22 cellular contexts compared by ENCODE assay signal in the genomic region with DNA sequence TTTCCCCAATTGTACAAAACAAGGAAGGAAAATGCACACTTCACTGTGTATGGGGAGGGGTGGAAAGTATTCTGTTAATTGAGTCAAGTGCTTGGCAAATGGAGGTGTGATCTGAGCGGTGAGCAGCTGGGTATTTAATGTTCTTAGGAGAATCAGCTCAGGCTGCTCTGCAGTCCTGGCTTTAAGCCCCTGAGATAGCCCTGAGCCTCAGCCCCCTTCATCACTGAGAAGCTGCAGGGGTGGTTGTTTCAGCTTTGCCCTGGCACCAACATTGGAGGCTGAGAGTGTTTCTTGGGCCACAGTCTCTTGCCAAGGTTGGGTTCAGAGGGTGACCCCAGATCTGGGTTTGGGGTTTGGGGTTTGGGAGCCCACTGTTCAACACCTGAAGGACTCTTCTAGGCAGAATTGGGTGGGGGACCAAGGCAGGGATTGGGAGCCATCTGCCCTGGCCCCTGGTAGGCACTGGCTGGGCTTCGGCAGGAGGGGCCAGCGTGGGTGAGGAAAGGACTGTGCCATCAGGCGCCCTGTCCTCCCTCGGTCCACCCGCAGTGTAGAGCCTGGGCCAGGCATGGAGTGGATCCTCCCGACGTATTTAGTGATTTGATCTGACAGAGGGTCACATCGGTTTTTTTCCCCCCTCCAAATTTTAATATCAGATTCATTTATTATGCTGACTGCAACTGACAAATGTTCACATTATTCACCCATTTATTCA.
DNase-seq lines count a peak whose midpoint lies in the region; ATAC-seq and TF ChIP-seq lines count a peak whose summit lies in the region.
"Had no signal": no experiment of that assay in that cellular context is flagged by ENCODE, and none has a peak within 500 bp of the region (broad histone marks: within the 10 kb centered on the region; RNA-seq: fewer than 3 reads in every experiment).

No MANE protein-coding gene starts in this region.

- peaks cover 0 to 9% (median 6%) of the 10 kb centered on the region in 5 donors for H3K27me3 Mint-ChIP-seq in naive thymus-derived CD4-positive, alpha-beta T cell
- H3K27me3 Mint-ChIP-seq: CD4-positive, CD25-positive, alpha-beta regulatory T cell had no signal

- H3K27ac Mint-ChIP-seq in naive thymus-derived CD4-positive, alpha-beta T cell = no peak overlapping the region
- H3K27ac Mint-ChIP-seq: CD4-positive, CD25-positive, alpha-beta regulatory T cell had no signal

- CTCF ChIA-PET in HEK293 (lab: Yijun Ruan, JAX) = interaction anchor here (0.6 to 0.7 kb wide), 2 partner anchors 197 to 257 kb away, joined by 3 to 4 read pairs; no protein-coding TSS in a partner anchor
- CTCF ChIA-PET in naive thymus-derived CD4-positive, alpha-beta T cell (lab: Charles Lee) = no interaction called here

- TF ChIP-seq POLR2A in heart left ventricle (IDR thresholded peaks at IDR 0.05) = no peak

- H3K9me3 Mint-ChIP-seq in naive thymus-derived CD4-positive, alpha-beta T cell = peaks cover 0 to 8% (median 0%) of the 10 kb centered on the region in 11 donors

- no peak for TF ChIP-seq CTCF in heart left ventricle (IDR thresholded peaks at IDR 0.05)
- no peak for TF ChIP-seq CTCF in HEK293 (tag by site-specific recombination; IDR thresholded peaks at IDR 0.05)

- H3K4me1 ChIP-seq in heart left ventricle (no peaks in the 10 kb centered on the region), HEK293 (ENCODE audit: control insufficient read depth, insufficient read depth, low read length) (peaks cover 7% of the 10 kb centered on the region; the same call in 1 of the 2 replicates)
- no peaks in the 10 kb centered on the region for H3K4me1 ChIP-seq in naive thymus-derived CD4-positive, alpha-beta T cell (ENCODE audit: control insufficient read depth in 2 of 2, insufficient read depth in 2 of 2, low read length in 2 of 2)
- H3K4me1 ChIP-seq: BLaER1 had no signal

- H3K9me3 ChIP-seq in heart left ventricle = no peaks in the 10 kb centered on the region
- H3K9me3 ChIP-seq in HEK293 (ENCODE audit: control insufficient read depth, insufficient read depth, low read depth, low read length) = peaks cover 4% of the 10 kb centered on the region
- no peaks in the 10 kb centered on the region for H3K9me3 ChIP-seq in naive thymus-derived CD4-positive, alpha-beta T cell (ENCODE audit: control insufficient read depth in 2 of 3, low read length in 3 of 3)
- H3K9me3 ChIP-seq: BLaER1 had no signal

- H3K27me3 ChIP-seq in heart left ventricle = peaks cover 0 to 7% (median 0%) of the 10 kb centered on the region in 9 donors
- no peaks in the 10 kb centered on the region for H3K27me3 ChIP-seq in naive thymus-derived CD4-positive, alpha-beta T cell (ENCODE audit: control insufficient read depth in 2 of 2, insufficient read depth in 2 of 2, low read length in 2 of 2)
- H3K27me3 ChIP-seq: BLaER1 had no signal

- no peaks in the 10 kb centered on the region for H3K4me1 Mint-ChIP-seq in naive thymus-derived CD4-positive, alpha-beta T cell
- H3K4me1 Mint-ChIP-seq: CD4-positive, CD25-positive, alpha-beta regulatory T cell had no signal

- H3K4me3 ChIP-seq in heart left ventricle = no peak overlapping the region
- no peak overlapping the region for H3K4me3 ChIP-seq in HEK293 (ENCODE audit: low read depth, low read length)
- H3K4me3 ChIP-seq in naive thymus-derived CD4-positive, alpha-beta T cell (ENCODE audit: low read length) = no peak overlapping the region
- H3K4me3 ChIP-seq: BLaER1, GM12878, SK-N-MC had no signal

- H3K36me3 ChIP-seq in heart left ventricle = no peaks in the 10 kb centered on the region
- H3K36me3 ChIP-seq in HEK293 (ENCODE audit: control insufficient read depth in 2 of 2, insufficient read depth in 1 of 2, low read length in 2 of 2) = no peaks in the 10 kb centered on the region
- H3K36me3 ChIP-seq in naive thymus-derived CD4-positive, alpha-beta T cell (ENCODE audit: control insufficient read depth in 2 of 3, insufficient read depth in 3 of 3, low read length in 3 of 3) = no peaks in the 10 kb centered on the region
- H3K36me3 ChIP-seq: BLaER1 had no signal

- H3K27ac ChIP-seq in heart left ventricle (no peak overlapping the region), HEK293 (ENCODE audit: extremely low read depth, low read depth, low read length) (no peak overlapping the region), cingulate gyrus (ENCODE audit: low read depth, low read length) (peak overlapping the region; percentile 14), temporal lobe (ENCODE audit: low read depth, low read length) (peak overlapping the region; percentile 36)
- no peak overlapping the region for H3K27ac ChIP-seq in naive thymus-derived CD4-positive, alpha-beta T cell (ENCODE audit: low read depth, low read length)
- H3K27ac ChIP-seq: BLaER1, SK-N-MC had no signal

- WGBS in heart left ventricle, 4 donors = 75 to 83% (median 78%) methylated on average over 9 of the region's 9 CpGs

- no peaks in the 10 kb centered on the region for H3K36me3 Mint-ChIP-seq in naive thymus-derived CD4-positive, alpha-beta T cell
- H3K36me3 Mint-ChIP-seq: CD4-positive, CD25-positive, alpha-beta regulatory T cell had no signal

- ATAC-seq in Right ventricle myocardium inferior (peak; percentile 56), heart left ventricle (no peak), HG03469 (IDR thresholded peaks at IDR 0.05; ENCODE audit: unreplicated experiment) (no peak)
- no peak for ATAC-seq in naive thymus-derived CD4-positive, alpha-beta T cell
- ATAC-seq: GM12878 had no signal

- DNase-seq in Right ventricle myocardium inferior (ENCODE audit: missing footprints) (no peak), heart left ventricle (no peak), SIG-M5 (lab: John Stamatoyannopoulos, UW) (no peak)
- DNase-seq in naive thymus-derived CD4-positive, alpha-beta T cell = no peak
- DNase-seq: CD4-positive, CD25-positive, alpha-beta regulatory T cell; GDM1; NCI-H1092; NCI-H1436 treated with DMSO at 0.1 percent for 48 hours; NCI-H187 treated with DMSO at 0.1 percent for 48 hours; NCI-H2171 treated with DMSO at 0.1 percent for 48 hours; NCI-H345; NCI-H524; NCI-H748 treated with DMSO at 0.1 percent for 48 hours; RPMI8226; SHP77 treated with DMSO at 0.1 percent for 48 hours had no signal

- POLR2A ChIA-PET in HEK293 (lab: Yijun Ruan, JAX) = interaction anchor here (1.2 kb wide), 1 partner anchor 77 kb away, joined by 5 read pairs; no protein-coding TSS in a partner anchor
- POLR2A ChIA-PET in naive thymus-derived CD4-positive, alpha-beta T cell (lab: Charles Lee) = no interaction called here

- no peak overlapping the region for H3K4me3 Mint-ChIP-seq in naive thymus-derived CD4-positive, alpha-beta T cell
- H3K4me3 Mint-ChIP-seq: CD4-positive, CD25-positive, alpha-beta regulatory T cell had no signal

- intact Hi-C loops in Right ventricle myocardium inferior (cut with DNase I) = no loop called here
- intact Hi-C loops in heart left ventricle (cut with DNase I) = no loop called here
- intact Hi-C loops in naive thymus-derived CD4-positive, alpha-beta T cell (cut with micrococcal nuclease) = no loop called here

TF ChIP-seq in HEK293, 187 proteins besides CTCF, POLR2A, EP300 and RAD21:
- TF ChIP-seq ZNF768 (tag by site-specific recombination; IDR thresholded peaks at IDR 0.05) (no peak), ZNF37A (tag by site-specific recombination; IDR thresholded peaks at IDR 0.05) (no peak), ZNF416 (tag by site-specific recombination; IDR thresholded peaks at IDR 0.05) (no peak), ZNF341 (tag by site-specific recombination; IDR thresholded peaks at IDR 0.05; ENCODE audit: low read depth) (peak; percentile 62), KLF1 (tag by site-specific recombination; IDR thresholded peaks at IDR 0.05) (no peak), SETDB1 (IDR thresholded peaks at IDR 0.05; ENCODE audit: insufficient read length, low read length) (no peak), SCRT2 (tag by site-specific recombination; IDR thresholded peaks at IDR 0.05) (no peak), HOXC10 (CRISPR knock-in tag; IDR thresholded peaks at IDR 0.05) (no peak)
- TF ChIP-seq, protein P1, sequence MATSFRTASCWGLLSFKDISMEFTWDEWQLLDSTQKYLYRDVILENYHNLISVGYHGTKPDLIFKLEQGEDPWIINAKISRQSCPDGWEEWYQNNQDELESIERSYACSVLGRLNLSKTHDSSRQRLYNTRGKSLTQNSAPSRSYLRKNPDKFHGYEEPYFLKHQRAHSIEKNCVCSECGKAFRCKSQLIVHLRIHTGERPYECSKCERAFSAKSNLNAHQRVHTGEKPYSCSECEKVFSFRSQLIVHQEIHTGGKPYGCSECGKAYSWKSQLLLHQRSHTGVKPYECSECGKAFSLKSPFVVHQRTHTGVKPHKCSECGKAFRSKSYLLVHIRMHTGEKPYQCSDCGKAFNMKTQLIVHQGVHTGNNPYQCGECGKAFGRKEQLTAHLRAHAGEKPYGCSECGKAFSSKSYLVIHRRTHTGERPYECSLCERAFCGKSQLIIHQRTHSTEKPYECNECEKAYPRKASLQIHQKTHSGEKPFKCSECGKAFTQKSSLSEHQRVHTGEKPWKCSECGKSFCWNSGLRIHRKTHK (tag by site-specific recombination; IDR thresholded peaks at IDR 0.05) = no peak
- TF ChIP-seq, protein P2, sequence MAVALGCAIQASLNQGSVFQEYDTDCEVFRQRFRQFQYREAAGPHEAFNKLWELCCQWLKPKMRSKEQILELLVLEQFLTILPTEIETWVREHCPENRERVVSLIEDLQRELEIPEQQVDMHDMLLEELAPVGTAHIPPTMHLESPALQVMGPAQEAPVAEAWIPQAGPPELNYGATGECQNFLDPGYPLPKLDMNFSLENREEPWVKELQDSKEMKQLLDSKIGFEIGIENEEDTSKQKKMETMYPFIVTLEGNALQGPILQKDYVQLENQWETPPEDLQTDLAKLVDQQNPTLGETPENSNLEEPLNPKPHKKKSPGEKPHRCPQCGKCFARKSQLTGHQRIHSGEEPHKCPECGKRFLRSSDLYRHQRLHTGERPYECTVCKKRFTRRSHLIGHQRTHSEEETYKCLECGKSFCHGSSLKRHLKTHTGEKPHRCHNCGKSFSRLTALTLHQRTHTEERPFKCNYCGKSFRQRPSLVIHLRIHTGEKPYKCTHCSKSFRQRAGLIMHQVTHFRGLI (tag by site-specific recombination; IDR thresholded peaks at IDR 0.05) = peak; percentile 80

Comparison
In these comparisons a context has a peak if more than half of its experiments do, and no peak if none do; other contexts are left out.
1. H3K27ac ChIP-seq: peak in cingulate gyrus (single experiment) and temporal lobe (single experiment); none in heart left ventricle (0 of 12), HEK293 (single experiment) and naive thymus-derived CD4-positive, alpha-beta T cell (single experiment).